22 cellular contexts compared by ENCODE assay signal in genomic region chr1:243414152-243414494, GRCh38.
A peak's percentile ranks its signal among the peaks of the same experiment; 100 is the strongest.
DNase-seq lines count a peak whose midpoint lies in the region; ATAC-seq lines count a peak whose summit lies in the region.
"Had no signal": no experiment of that assay in that cellular context is flagged by ENCODE, and none has a peak within 500 bp of the region (broad histone marks: within the 10 kb centered on the region; RNA-seq: fewer than 3 reads in every experiment).

No MANE protein-coding gene starts in this region.

- H4K5ac ChIP-seq in mesendoderm (ENCODE audit: low read length): no peak overlapping the region

- no peak overlapping the region for H2BK120ac ChIP-seq in mesendoderm (ENCODE audit: low read depth, low read length)

- H3K4ac ChIP-seq in mesendoderm (ENCODE audit: low read depth, low read length): no peak overlapping the region

- POLR2A ChIA-PET in activated CD4-positive, alpha-beta T cell treated with anti-CD3 and anti-CD28 coated beads, Interleukin-2, amount 10 ng/mL, durations not matched to agents 7 days and 5 days (lab: Charles Lee): no interaction called here

- no peak overlapping the region for H4K8ac ChIP-seq in mesendoderm (ENCODE audit: low read depth, low read length)

- no peak overlapping the region for H3K56ac ChIP-seq in mesendoderm (ENCODE audit: low read length)

- no peaks in the 10 kb centered on the region for H3K36me3 ChIP-seq in mesendoderm (ENCODE audit: control insufficient read depth, insufficient read depth, low read length)

- CTCF ChIA-PET in activated CD4-positive, alpha-beta T cell treated with anti-CD3 and anti-CD28 coated beads, Interleukin-2, amount 10 ng/mL, durations not matched to agents 7 days and 5 days (lab: Charles Lee): no interaction called here

- H3K9ac ChIP-seq in mesendoderm (ENCODE audit: low read length): no peak overlapping the region

- H3K18ac ChIP-seq in mesendoderm (ENCODE audit: low read length): no peak overlapping the region

- H3K27me3 Mint-ChIP-seq in activated CD4-positive, alpha-beta T cell treated with anti-CD3 and anti-CD28 coated beads, Interleukin-2, amount 10 ng/mL, durations not matched to agents 7 days and 5 days: no peaks in the 10 kb centered on the region

- H3K23ac ChIP-seq in mesendoderm (ENCODE audit: low read length): no peak overlapping the region

- no peak overlapping the region for H3K4me3 ChIP-seq in mesendoderm (ENCODE audit: low read length)
- H3K4me3 ChIP-seq: A549, MG63, Peyer's patch, SK-N-MC had no signal

- H3K79me1 ChIP-seq in mesendoderm (ENCODE audit: low read length): no peaks in the 10 kb centered on the region

- peaks cover 7% of the 10 kb centered on the region for H3K4me1 ChIP-seq in mesendoderm (ENCODE audit: control insufficient read depth, low read depth, low read length)
- H3K4me1 ChIP-seq: A549, Caco-2, Peyer's patch had no signal

- H3K36me3 Mint-ChIP-seq in activated CD4-positive, alpha-beta T cell treated with anti-CD3 and anti-CD28 coated beads, Interleukin-2, amount 10 ng/mL, durations not matched to agents 7 days and 5 days (ENCODE audit: low read depth): peaks cover 34% of the 10 kb centered on the region

- H3K27me3 ChIP-seq in mesendoderm (ENCODE audit: insufficient read depth, low read length, poor library complexity): no peaks in the 10 kb centered on the region
- H3K27me3 ChIP-seq: MG63, Peyer's patch had no signal

- peaks cover 3% of the 10 kb centered on the region for H3K9me3 Mint-ChIP-seq in activated CD4-positive, alpha-beta T cell treated with anti-CD3 and anti-CD28 coated beads, Interleukin-2, amount 10 ng/mL, durations not matched to agents 7 days and 5 days
- H3K9me3 Mint-ChIP-seq: CD14-positive monocyte had no signal

- H3K79me2 ChIP-seq in mesendoderm (ENCODE audit: control insufficient read depth, insufficient read depth, low read length): no peaks in the 10 kb centered on the region

- ATAC-seq in GM18502 (IDR thresholded peaks at IDR 0.05; ENCODE audit: poor library complexity, unreplicated experiment): peak; percentile 36
- peak; percentile 22 for ATAC-seq in HG03354 (IDR thresholded peaks at IDR 0.05; ENCODE audit: poor library complexity, severe bottlenecking, unreplicated experiment)
- ATAC-seq: A549, Right ventricle myocardium inferior had no signal

- H3K4me2 ChIP-seq in mesendoderm (ENCODE audit: low read length): no peak overlapping the region
- H3K4me2 ChIP-seq: A549 had no signal

- DNase-seq in activated CD4-positive, alpha-beta T cell treated with anti-CD3 and anti-CD28 coated beads, Interleukin-2, amount 10 ng/mL, durations not matched to agents 7 days and 5 days: no peak
- no peak for DNase-seq in activated CD4-positive, alpha-beta T cell treated with anti-CD3 and anti-CD28 coated beads, Interleukin-2, amount 50 U/mL, for 1 hour
- DNase-seq in mesendoderm: no peak
- no peak for DNase-seq in OCI-M1 (lab: John Stamatoyannopoulos, UW)
- DNase-seq in effector CD8-positive, alpha-beta T cell (lab: John Stamatoyannopoulos, UW): no peak
- no peak for DNase-seq in activated T-cell treated with anti-CD3 and anti-CD28 coated beads, Interleukin-2, amount 50 U/mL, for 48 hours
- DNase-seq: Caco-2, DMS153, EL, MG63, NCI-H1092, NCI-H146, NCI-H2081, NCI-H510A, NCI-H82, Peyer's patch had no signal

- WGBS in mesendoderm (ENCODE audit: extremely low coverage, insufficient coverage, low lambda C conversion rate): no CpG with 5 or more reads among the region's 6 CpGs

- H3K4me1 Mint-ChIP-seq in activated CD4-positive, alpha-beta T cell treated with anti-CD3 and anti-CD28 coated beads, Interleukin-2, amount 10 ng/mL, durations not matched to agents 7 days and 5 days: peaks cover 50% of the 10 kb centered on the region
- H3K4me1 Mint-ChIP-seq: CD14-positive monocyte had no signal

- no peak overlapping the region for H2BK5ac ChIP-seq in mesendoderm (ENCODE audit: low read length)

- peak overlapping the region; percentile 58 for H3K27ac Mint-ChIP-seq in activated CD4-positive, alpha-beta T cell treated with anti-CD3 and anti-CD28 coated beads, Interleukin-2, amount 10 ng/mL, durations not matched to agents 7 days and 5 days

- H2BK15ac ChIP-seq in mesendoderm (replicated peaks; ENCODE audit: low read depth): no peak overlapping the region

- peak overlapping the region; percentile 58 for H3K27ac ChIP-seq in mesendoderm (ENCODE audit: low read depth, low read length)
- H3K27ac ChIP-seq: A549, Peyer's patch, SK-N-MC had no signal

- no peak overlapping the region for H2AK5ac ChIP-seq in mesendoderm (ENCODE audit: low read length)

- H3K4me3 Mint-ChIP-seq in activated CD4-positive, alpha-beta T cell treated with anti-CD3 and anti-CD28 coated beads, Interleukin-2, amount 10 ng/mL, durations not matched to agents 7 days and 5 days: no peak overlapping the region
- H3K4me3 Mint-ChIP-seq: CD14-positive monocyte had no signal
